In genomic region chr19:3396881-3397265, GRCh38 we compare ENCODE assay signal across 17 cellular contexts. TPM values are rescaled to one million over a fixed set of nuclear protein-coding genes. Genes with fewer than 3 reads are reported as not detected.
DNase-seq lines count a peak whose midpoint lies in the region; ATAC-seq, FAIRE-seq and TF ChIP-seq lines count a peak whose summit lies in the region.
"Had no signal": no experiment of that assay in that cellular context is flagged by ENCODE, and none has a peak within 500 bp of the region (broad histone marks: within the 10 kb centered on the region; RNA-seq: fewer than 3 reads in every experiment).

No MANE protein-coding gene starts in this region.

- TF ChIP-seq CTCF in H1 (IDR thresholded peaks at IDR 0.05; ENCODE audit: control extremely low read depth in 1 of 3, insufficient read depth in 1 of 3, low read depth in 1 of 3, low read length in 3 of 3) (no peak), neural progenitor cell (IDR thresholded peaks at IDR 0.05) (no peak), chondrocyte (IDR thresholded peaks at IDR 0.05) (no peak)

- TF ChIP-seq EP300 in H1 (IDR thresholded peaks at IDR 0.05; ENCODE audit: borderline replicate concordance in 1 of 2, low read depth in 2 of 2, low read length in 2 of 2): no peak

- peak overlapping the region; percentile 50; the same call in 1 of the 2 replicates for H2BK12ac ChIP-seq in H1 (ENCODE audit: low read depth, low read length)

- H3F3A ChIP-seq in neural progenitor cell (ENCODE audit: low read depth): no peaks in the 10 kb centered on the region

- H3K79me1 ChIP-seq in H1 (ENCODE audit: low read depth, low read length): no peaks in the 10 kb centered on the region

- H3K27me3 ChIP-seq in SJCRH30 (no peaks in the 10 kb centered on the region), H1 (replicated peaks in 1 of 4; ENCODE audit: control insufficient read depth in 3 of 4, extremely low read depth in 1 of 4, insufficient read depth in 3 of 4, low read length in 3 of 4) (peaks cover 0 to 5% (median 2%) of the 10 kb centered on the region in 4 experiments; a peak in 3 of 7 replicates), neural progenitor cell (peaks cover 13% of the 10 kb centered on the region)

- H4K91ac ChIP-seq in H1 (replicated peaks; ENCODE audit: insufficient read length, low read length): peak overlapping the region; percentile 79

- H3K9me3 ChIP-seq in SJCRH30 (replicated peaks): no peaks in the 10 kb centered on the region
- no peaks in the 10 kb centered on the region for H3K9me3 ChIP-seq in H1 (ENCODE audit: insufficient read depth in 2 of 2, low read depth in 1 of 2, low read length in 1 of 2)
- no peaks in the 10 kb centered on the region for H3K9me3 ChIP-seq in neural progenitor cell (ENCODE audit: low read depth)

- H2BK20ac ChIP-seq in H1 (ENCODE audit: low read length): 0 out of 2 replicates have a peak overlapping the region, but pooled peaks have one; percentile 72

- H3K9me3 Mint-ChIP-seq in neural progenitor cell: no peaks in the 10 kb centered on the region
- H3K9me3 Mint-ChIP-seq in chondrocyte (ENCODE audit: low read depth): no peaks in the 10 kb centered on the region
- H3K9me3 Mint-ChIP-seq in activated T-helper 17 cell treated with anti-CD3 and anti-CD28 coated beads, Interleukin-2, amount 50 U/mL, for 72 hours: no peaks in the 10 kb centered on the region
- H3K9me3 Mint-ChIP-seq: CD8-positive, alpha-beta T cell had no signal

- peak overlapping the region; percentile 13 for H3K4ac ChIP-seq in H1 (replicated peaks; ENCODE audit: insufficient read length, low read depth, low read length)

- peak overlapping the region; percentile 96 for H2BK120ac ChIP-seq in H1 (replicated peaks; ENCODE audit: low read depth, low read length)

- POLR2A ChIA-PET in H1 (lab: Charles Lee; ENCODE audit: partially characterized antibody): interaction anchor here (1.2 kb wide), 1 partner anchor 161 kb away, joined by 4 read pairs; the partner anchor contains the start of gene MFSD12

- peak overlapping the region; percentile 47 for H3K27ac Mint-ChIP-seq in neural progenitor cell
- no peak overlapping the region for H3K27ac Mint-ChIP-seq in chondrocyte (ENCODE audit: unreplicated experiment)
- H3K27ac Mint-ChIP-seq in activated T-helper 17 cell treated with anti-CD3 and anti-CD28 coated beads, Interleukin-2, amount 50 U/mL, for 72 hours: no peak overlapping the region
- H3K27ac Mint-ChIP-seq: CD8-positive, alpha-beta T cell had no signal

- no peak overlapping the region for H3K14ac ChIP-seq in H1 (ENCODE audit: insufficient read length)

- DNase-seq in SJCRH30 (no peak), H1 (ENCODE audit: low read depth in 1 of 2, low spot score in 2 of 2) (no peak), neural progenitor cell (ENCODE audit: low spot score) (no peak), chondrocyte (ENCODE audit: low spot score) (no peak), OCI-M1 (lab: John Stamatoyannopoulos, UW) (no peak)
- DNase-seq: activated CD4-positive, alpha-beta T cell treated with anti-CD3 and anti-CD28 coated beads for 4 hours; activated T-cell treated with anti-CD3 and anti-CD28 coated beads, Interleukin-2, amount 50 U/mL, for 48 hours; CD8-positive, alpha-beta T cell; NCI-H1048; NCI-H446 treated with DMSO at 0.1 percent for 48 hours; PC-3; stimulated activated CD4-positive, alpha-beta T cell treated with anti-CD3 and anti-CD28 coated beads, Interleukin-2, amount 100 ng/mL, for 24 hours had no signal

- H3K4me2 ChIP-seq in H1 (ENCODE audit: insufficient read depth in 1 of 2, low read depth in 2 of 2, low read length in 2 of 2) (no peak overlapping the region), neural progenitor cell (no peak overlapping the region)

- TF ChIP-seq RAD21 in H1 (IDR thresholded peaks at IDR 0.05 in 1 of 2, conservative IDR thresholded peaks at IDR 0.05 in 1 of 2; ENCODE audit: low read depth in 2 of 2, low read length in 2 of 2): no peak

- FAIRE-seq in H1 (lab: Jason Lieb, UNC): no peak
- FAIRE-seq: GM19239, islet of Langerhans had no signal

- CTCF ChIA-PET in H1 (lab: Charles Lee; ENCODE audit: partially characterized antibody): interaction anchor here (0.6 to 2.5 kb wide), 7 partner anchors 8 to 76 kb away, joined by 3 to 9 read pairs (median 5); no protein-coding TSS in a partner anchor

- WGBS in H1 (ENCODE audit: extremely low coverage in 1 of 2, insufficient coverage in 1 of 2, insufficient read length in 1 of 2, insufficient replicate concordance in 2 of 2, low coverage in 1 of 2, low lambda C conversion rate in 2 of 2, missing lambda C conversion rate in 1 of 2), 2 experiments: 83% methylated on average over 8 of the region's 8 CpGs; no CpG with 5 or more reads in 1 of the 2 experiments

- no peak overlapping the region for H3K4me3 Mint-ChIP-seq in neural progenitor cell
- H3K4me3 Mint-ChIP-seq in chondrocyte (ENCODE audit: unreplicated experiment): no peak overlapping the region
- H3K4me3 Mint-ChIP-seq in activated T-helper 17 cell treated with anti-CD3 and anti-CD28 coated beads, Interleukin-2, amount 50 U/mL, for 72 hours: no peak overlapping the region
- H3K4me3 Mint-ChIP-seq: CD8-positive, alpha-beta T cell had no signal

- H4K5ac ChIP-seq in H1 (ENCODE audit: insufficient read length, low read depth, low read length): no peak overlapping the region

- H4K20me1 ChIP-seq in H1 (replicated peaks in 1 of 2; ENCODE audit: control insufficient read depth in 1 of 2, insufficient read depth in 2 of 2, low read length in 2 of 2) (no peaks in the 10 kb centered on the region), neural progenitor cell (ENCODE audit: low read depth) (no peaks in the 10 kb centered on the region)

- no peaks in the 10 kb centered on the region for H3K36me3 Mint-ChIP-seq in neural progenitor cell
- peaks cover 1% of the 10 kb centered on the region for H3K36me3 Mint-ChIP-seq in chondrocyte (ENCODE audit: low read depth)
- no peaks in the 10 kb centered on the region for H3K36me3 Mint-ChIP-seq in activated T-helper 17 cell treated with anti-CD3 and anti-CD28 coated beads, Interleukin-2, amount 50 U/mL, for 72 hours (ENCODE audit: low read depth)

- no peak overlapping the region for H3K23ac ChIP-seq in H1 (ENCODE audit: insufficient read length)

- H3K4me3 ChIP-seq in SJCRH30: no peak overlapping the region
- H3K4me3 ChIP-seq in H1 (ENCODE audit: extremely low read depth in 1 of 4, insufficient read depth in 2 of 4, low read depth in 3 of 4, low read length in 4 of 4): no peak overlapping the region
- H3K4me3 ChIP-seq in neural progenitor cell: no peak overlapping the region

- peak overlapping the region; percentile 10; the same call in 1 of the 2 replicates for H2BK15ac ChIP-seq in H1 (ENCODE audit: low read length)

- no peak overlapping the region for H2AFZ ChIP-seq in H1 (ENCODE audit: low read length)
- H2AFZ ChIP-seq in neural progenitor cell (replicated peaks): no peak overlapping the region

- 0 out of 2 replicates have a peak overlapping the region, but pooled peaks have one; percentile 44 for H2AK5ac ChIP-seq in H1 (ENCODE audit: low read depth, low read length)

- H3K79me2 ChIP-seq in H1 (ENCODE audit: control insufficient read depth in 1 of 2, insufficient read depth in 2 of 2, low read length in 2 of 2) (no peaks in the 10 kb centered on the region), neural progenitor cell (ENCODE audit: low read depth) (no peaks in the 10 kb centered on the region)

- H3K36me3 ChIP-seq in SJCRH30 (peaks cover 8% of the 10 kb centered on the region), H1 (ENCODE audit: control insufficient read depth in 2 of 4, insufficient read depth in 4 of 4, low read length in 3 of 4) (no peaks in the 10 kb centered on the region), neural progenitor cell (no peaks in the 10 kb centered on the region)

- H3K18ac ChIP-seq in H1 (ENCODE audit: extremely low read depth, low read length): peak overlapping the region; percentile 32

- TF ChIP-seq POLR2A in H1 (IDR thresholded peaks at IDR 0.05; ENCODE audit: control extremely low read depth in 1 of 2, low read depth in 2 of 2, low read length in 2 of 2): no peak

- H3K9ac ChIP-seq in H1 (replicated peaks in 1 of 4; ENCODE audit: extremely low read depth in 1 of 4, low read depth in 3 of 4, low read length in 3 of 4) (no peak overlapping the region), neural progenitor cell (no peak overlapping the region)

- H3K27ac ChIP-seq in SJCRH30: peak overlapping the region; percentile 38; the same call in 1 of the 2 replicates
- H3K27ac ChIP-seq in H1 (ENCODE audit: low read depth, low read length): no peak overlapping the region
- H3K27ac ChIP-seq in neural progenitor cell: no peak overlapping the region
- H3K27ac ChIP-seq in temporal lobe (ENCODE audit: low read depth, low read length): peak overlapping the region; percentile 97

- H4K8ac ChIP-seq in H1 (ENCODE audit: extremely low read depth, insufficient read depth, low read length): no peak overlapping the region

- ATAC-seq in activated T-helper 17 cell treated with anti-CD3 and anti-CD28 coated beads, Interleukin-2, amount 50 U/mL, for 72 hours (replicated peaks): no peak
- no peak for ATAC-seq in HG03460 (IDR thresholded peaks at IDR 0.05; ENCODE audit: unreplicated experiment)
- ATAC-seq: CD8-positive, alpha-beta T cell; PC-3 had no signal

- H3K23me2 ChIP-seq in H1 (ENCODE audit: low read depth, low read length): no peaks in the 10 kb centered on the region

- peaks cover 9% of the 10 kb centered on the region for H3K27me3 Mint-ChIP-seq in neural progenitor cell (ENCODE audit: insufficient read depth, low read depth)
- H3K27me3 Mint-ChIP-seq in chondrocyte (ENCODE audit: low read depth): no peaks in the 10 kb centered on the region
- H3K27me3 Mint-ChIP-seq in activated T-helper 17 cell treated with anti-CD3 and anti-CD28 coated beads, Interleukin-2, amount 50 U/mL, for 72 hours: no peaks in the 10 kb centered on the region

- H3K4me1 Mint-ChIP-seq in neural progenitor cell (no peaks in the 10 kb centered on the region), chondrocyte (ENCODE audit: low read depth) (peaks cover 22% of the 10 kb centered on the region)
- peaks cover 3% of the 10 kb centered on the region for H3K4me1 Mint-ChIP-seq in activated T-helper 17 cell treated with anti-CD3 and anti-CD28 coated beads, Interleukin-2, amount 50 U/mL, for 72 hours

- H2BK5ac ChIP-seq in H1 (ENCODE audit: low read depth, low read length): no peak overlapping the region

- H3K56ac ChIP-seq in H1 (replicated peaks; ENCODE audit: insufficient read length, low read depth, low read length): no peak overlapping the region

- H3K4me1 ChIP-seq in SJCRH30 (peaks cover 11% of the 10 kb centered on the region; the same call in 1 of the 2 replicates), H1 (replicated peaks in 1 of 4; ENCODE audit: control insufficient read depth in 3 of 4, insufficient read depth in 4 of 4, low read length in 3 of 4) (peaks cover 0 to 13% (median 5%) of the 10 kb centered on the region in 4 experiments; a peak in 4 of 7 replicates), neural progenitor cell (no peaks in the 10 kb centered on the region)

RNA-seq across cellular contexts. Expression of gene NFIC, which starts 30.5 kb away (rescaled TPM):
- total RNA-seq in SJCRH30 (2014; rRNA removed; shearing (Covaris generic)): 15.1 and 16.4 TPM in 2 replicates
- total RNA-seq in H1 (2021; fragmentation: NEBNext Ultra II Directional; extraction: Animal tissue kit (Norgen Biotek cat#: 25700)): 2.6 and 3.2 TPM in 2 replicates
- polyA plus RNA-seq in H1 (2011; rRNA removed): 0.56 and 0.82 TPM in 2 replicates
- polyA plus RNA-seq in H1 (2011; cell fraction: cytosol; rRNA removed): 0.35 TPM
- polyA plus RNA-seq in H1 (2011; cell fraction: nucleus; rRNA removed): 0.88 TPM
- polyA plus RNA-seq in H1 (2012, experiment 1 of 2): 2.1 to 4.3 TPM (median 3.5 TPM) in 4 replicates
- polyA plus RNA-seq in H1 (2012, experiment 2 of 2): 2.9 TPM
- polyA plus RNA-seq in H1 (2013, experiment 1 of 2): 6.0 TPM
- polyA plus RNA-seq in H1 (2013, experiment 2 of 2): 5.3 TPM
- polyA minus RNA-seq in H1 (2011; rRNA and poly(A)+ RNA removed): 0.34 and 0.41 TPM in 2 replicates
- 1.2 TPM for polyA minus RNA-seq in H1 (2011; cell fraction: cytosol; rRNA and poly(A)+ RNA removed)
- polyA minus RNA-seq in H1 (2011; cell fraction: nucleus; rRNA and poly(A)+ RNA removed): 1.6 TPM
- total RNA-seq in neural progenitor cell (ENCODE audit: low replicate concordance): 1.1 and 1.3 TPM in 2 replicates
- 7.1 TPM for total RNA-seq in temporal lobe
- total RNA-seq in chondrocyte: 81.5 to 85.5 TPM (median 83.4 TPM) in 3 replicates
- 10 to 100 TPM; 16.7 to 18.1 TPM for total RNA-seq in activated T-helper 17 cell treated with anti-CD3 and anti-CD28 coated beads, Interleukin-2, amount 50 U/mL, for 72 hours

Comparison
In these comparisons a context has a peak if more than half of its experiments do, and no peak if none do; other contexts are left out.
1. H3K27ac ChIP-seq: peak in SJCRH30 (single experiment) and temporal lobe (single experiment); none in H1 (single experiment) and neural progenitor cell (single experiment).